ENCODE assay signal across 19 cellular contexts in genomic region chr3:178117641-178118040, GRCh38.
"Had no signal": no experiment of that assay in that cellular context is flagged by ENCODE, and none has a peak within 500 bp of the region (broad histone marks: within the 10 kb centered on the region; RNA-seq: fewer than 3 reads in every experiment).

No MANE protein-coding gene starts in this region.

- H3K27me3 ChIP-seq: cardiac muscle cell, esophagus muscularis mucosa, ovary had no signal

- ATAC-seq: left ventricle myocardium superior; natural killer cell treated with Interleukin-12 subunit alpha and Interleukin-12 subunit beta and Interleukin-15 and Interleukin-18, amount 100 ng/mL, for 72 hours; stimulated activated naive CD8-positive, alpha-beta T cell treated with anti-CD3 and anti-CD28 coated beads, Interleukin-15, amount 100 ng/mL, for 72 hours had no signal

- H3K36me3 Mint-ChIP-seq: activated naive CD4-positive, alpha-beta T cell treated with anti-CD3 and anti-CD28 coated beads, Interleukin-2, amount 10 ng/mL, durations not matched to agents 7 days and 5 days had no signal

- H3K27me3 Mint-ChIP-seq: activated naive CD4-positive, alpha-beta T cell treated with anti-CD3 and anti-CD28 coated beads, Interleukin-2, amount 10 ng/mL, durations not matched to agents 7 days and 5 days; stimulated activated naive CD8-positive, alpha-beta T cell treated with anti-CD3 and anti-CD28 coated beads, Interleukin-15, amount 100 ng/mL, for 72 hours had no signal

- H3K4me3 ChIP-seq: cardiac muscle cell, esophagus muscularis mucosa, ovary, thoracic aorta had no signal

- H3K4me1 Mint-ChIP-seq: activated naive CD4-positive, alpha-beta T cell treated with anti-CD3 and anti-CD28 coated beads, Interleukin-2, amount 10 ng/mL, durations not matched to agents 7 days and 5 days; stimulated activated naive CD8-positive, alpha-beta T cell treated with anti-CD3 and anti-CD28 coated beads, Interleukin-15, amount 100 ng/mL, for 72 hours had no signal

- H3K36me3 ChIP-seq: cardiac muscle cell, esophagus muscularis mucosa, ovary, thoracic aorta had no signal

- H3K4me3 Mint-ChIP-seq: activated naive CD4-positive, alpha-beta T cell treated with anti-CD3 and anti-CD28 coated beads, Interleukin-2, amount 10 ng/mL, durations not matched to agents 7 days and 5 days; natural killer cell treated with Interleukin-12 subunit alpha and Interleukin-12 subunit beta and Interleukin-15 and Interleukin-18, amount 100 ng/mL, for 72 hours; stimulated activated naive CD8-positive, alpha-beta T cell treated with anti-CD3 and anti-CD28 coated beads, Interleukin-15, amount 100 ng/mL, for 72 hours had no signal

- H3K27ac Mint-ChIP-seq: activated naive CD4-positive, alpha-beta T cell treated with anti-CD3 and anti-CD28 coated beads, Interleukin-2, amount 10 ng/mL, durations not matched to agents 7 days and 5 days; natural killer cell treated with Interleukin-12 subunit alpha and Interleukin-12 subunit beta and Interleukin-15 and Interleukin-18, amount 100 ng/mL, for 72 hours; stimulated activated naive CD8-positive, alpha-beta T cell treated with anti-CD3 and anti-CD28 coated beads, Interleukin-15, amount 100 ng/mL, for 72 hours had no signal

- H3K27ac ChIP-seq: cardiac muscle cell, esophagus muscularis mucosa, ovary, thoracic aorta, VCaP had no signal

- FAIRE-seq: astrocyte, colon, keratinocyte had no signal

- DNase-seq: activated CD4-positive, alpha-beta T cell treated with anti-CD3 and anti-CD28 coated beads for 1 hour; activated CD4-positive, alpha-beta T cell treated with anti-CD3 and anti-CD28 coated beads, Interleukin-2, amount 50 U/mL, for 4 hours; activated naive CD4-positive, alpha-beta T cell treated with anti-CD3 and anti-CD28 coated beads, Interleukin-2, amount 10 ng/mL, durations not matched to agents 7 days and 5 days; activated T-cell treated with anti-CD3 and anti-CD28 coated beads, Interleukin-2, amount 50 U/mL, for 1 hour; hippocampal formation; left ventricle myocardium superior; ovary; stimulated activated CD4-positive, alpha-beta T cell treated with anti-CD3 and anti-CD28 coated beads, Interleukin-1b, Interleukin-23, amount 100 ng/mL, for 48 hours; stimulated activated naive CD8-positive, alpha-beta T cell treated with anti-CD3 and anti-CD28 coated beads, Interleukin-15, amount 100 ng/mL, for 72 hours; T-helper 1 cell; T1000 had no signal
